In the genomic region with DNA sequence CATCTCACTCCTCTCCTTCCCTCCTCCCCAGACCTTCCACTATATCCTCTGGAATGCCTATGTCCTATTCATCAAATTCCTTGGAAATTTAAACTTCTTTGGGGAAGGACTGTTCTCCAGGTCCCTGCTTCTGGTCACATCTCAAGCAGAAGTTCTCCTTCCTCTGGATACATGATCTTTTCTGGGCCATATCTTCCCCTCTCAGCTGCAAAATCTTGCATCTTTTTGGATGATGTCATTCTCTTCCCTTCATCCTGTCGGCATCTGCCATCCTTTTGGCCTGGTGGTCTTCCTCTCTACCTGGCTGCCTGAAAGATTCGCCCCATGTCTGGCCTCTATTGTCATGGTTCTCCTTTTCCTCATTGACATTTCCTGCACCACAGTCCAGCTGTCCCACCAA, we compare ENCODE assay signal across 9 cellular contexts. TPM values are rescaled to one million over a fixed set of nuclear protein-coding genes. Genes with fewer than 3 reads are reported as not detected.
"Had no signal": no experiment of that assay in that cellular context is flagged by ENCODE, and none has a peak within 500 bp of the region (broad histone marks: within the 10 kb centered on the region; RNA-seq: fewer than 3 reads in every experiment).

No MANE protein-coding gene starts in this region.

- ATAC-seq: GM12878 had no signal

- H3K4me3 ChIP-seq: GM12878 had no signal

- DNase-seq: GDM1, GF-D8 had no signal

- FAIRE-seq: G401.6, GM12878, GM12891, GM12892, GM18507, GM19239 had no signal

RNA-seq across cellular contexts. Expression of a gene that starts 5.2 kb away (rescaled TPM):
- total RNA-seq: G401, GM12878 had no signal
- polyA plus RNA-seq: GM12878 had no signal
